ENCODE assay signal across 8 cellular contexts in the genomic region with DNA sequence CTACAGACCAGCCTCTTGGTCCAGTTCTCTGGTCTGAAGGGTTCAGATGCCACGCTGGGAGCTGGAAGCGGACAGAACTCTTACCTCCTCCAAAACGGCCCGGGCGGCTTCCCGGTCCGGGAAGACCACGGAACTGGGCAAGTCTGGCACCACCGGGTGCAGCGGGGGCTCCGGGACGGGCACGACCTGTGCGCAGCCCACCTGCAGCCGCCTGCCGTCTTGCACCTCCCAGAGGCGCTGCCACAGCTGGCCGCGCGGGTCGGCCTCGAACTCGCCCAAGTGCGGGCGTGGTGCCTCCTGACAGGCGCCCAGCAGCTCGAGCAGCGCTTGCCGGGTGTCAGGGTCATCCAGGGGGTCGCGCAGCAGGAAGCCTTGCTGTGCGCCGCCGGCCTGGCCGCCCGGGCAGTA. TPM values are rescaled to one million over a fixed set of nuclear protein-coding genes. Genes with fewer than 3 reads are reported as not detected.
A peak's percentile ranks its signal among the peaks of the same experiment; 100 is the strongest.
DNase-seq lines count a peak whose midpoint lies in the region; ATAC-seq and TF ChIP-seq lines count a peak whose summit lies in the region.

No MANE protein-coding gene starts in this region.

- H3K4me2 ChIP-seq in BLaER1 treated with 17β-estradiol and CSF1 and Interleukin-3, amounts not matched to agents 10 nM and 100 nM = peak overlapping the region; percentile 90 to 100 (median 98)

- H3K4me1 ChIP-seq in BLaER1 treated with 17β-estradiol and CSF1 and Interleukin-3, amounts not matched to agents 10 nM and 100 nM = peaks cover 15 to 42% (median 34%) of the 10 kb centered on the region in 10 experiments
- H3K4me1 ChIP-seq in HUES48 (ENCODE audit: control insufficient read depth, insufficient read depth, low read length) (no peaks in the 10 kb centered on the region), adrenal gland (replicated peaks in 1 of 2) (peaks cover 5 to 16% of the 10 kb centered on the region in 2 donors), liver (ENCODE audit: control insufficient read depth in 4 of 4, insufficient read depth in 4 of 4, low read length in 3 of 4) (peaks cover 3 to 20% (median 11%) of the 10 kb centered on the region in 4 donors), tibial artery (peaks cover 0 to 14% (median 9%) of the 10 kb centered on the region in 4 donors)

- TF ChIP-seq RAD21 in liver (IDR thresholded peaks at IDR 0.05) = no peak

- peaks cover 0 to 13% (median 4%) of the 10 kb centered on the region in 11 experiments; a peak in 10 of 22 replicates for H3K27me3 ChIP-seq in BLaER1 treated with 17β-estradiol and CSF1 and Interleukin-3, amounts not matched to agents 10 nM and 100 nM
- peaks cover 45% of the 10 kb centered on the region for H3K27me3 ChIP-seq in HUES48 (ENCODE audit: control insufficient read depth, insufficient read depth, low read length)
- H3K27me3 ChIP-seq in adrenal gland = no peaks in the 10 kb centered on the region
- no peaks in the 10 kb centered on the region for H3K27me3 ChIP-seq in liver (ENCODE audit: control insufficient read depth in 4 of 4, insufficient read depth in 4 of 4, low read length in 3 of 4)
- no peaks in the 10 kb centered on the region for H3K27me3 ChIP-seq in tibial artery

- TF ChIP-seq POLR2A in adrenal gland (IDR thresholded peaks at IDR 0.05) = no peak

- no peak for TF ChIP-seq CTCF in adrenal gland (IDR thresholded peaks at IDR 0.05)
- no peak for TF ChIP-seq CTCF in liver (IDR thresholded peaks at IDR 0.05; ENCODE audit: low read depth, low read length, missing input control)
- TF ChIP-seq CTCF in tibial artery (IDR thresholded peaks at IDR 0.05) = no peak

- 7 to 65% (median 17%) methylated on average over 2 to 36 of the region's 36 CpGs for WGBS in adrenal gland, 4 donors
- WGBS in liver = 4% methylated on average over 36 of the region's 36 CpGs

- peak overlapping the region in 10 of 11 experiments; percentile 69 to 88 (median 80); a peak in 20 of 22 replicates for H3K27ac ChIP-seq in BLaER1 treated with 17β-estradiol and CSF1 and Interleukin-3, amounts not matched to agents 10 nM and 100 nM
- H3K27ac ChIP-seq in HUES48 (ENCODE audit: low read depth, low read length) (no peak overlapping the region), adrenal gland (peak overlapping the region in 4 of 5 donors; percentile 77 to 92 (median 86)), liver (ENCODE audit: low read depth in 1 of 2, low read length in 2 of 2) (peak overlapping the region in 1 of 2 donors; percentile 78), tibial artery (peak overlapping the region; percentile 58 to 73)

- ATAC-seq in GM19467 (IDR thresholded peaks at IDR 0.05; ENCODE audit: unreplicated experiment) = peak; percentile 28

- H3K36me3 ChIP-seq in BLaER1 treated with 17β-estradiol and CSF1 and Interleukin-3, amounts not matched to agents 10 nM and 100 nM = peaks cover 9 to 23% (median 18%) of the 10 kb centered on the region in 11 experiments; a peak in 21 of 22 replicates
- H3K36me3 ChIP-seq in HUES48 (ENCODE audit: control insufficient read depth, insufficient read depth, low read length) = no peaks in the 10 kb centered on the region
- H3K36me3 ChIP-seq in adrenal gland (replicated peaks in 1 of 2) = no peaks in the 10 kb centered on the region
- peaks cover 3 to 10% (median 7%) of the 10 kb centered on the region in 4 donors for H3K36me3 ChIP-seq in liver (ENCODE audit: control insufficient read depth in 4 of 4, insufficient read depth in 3 of 4, low read depth in 1 of 4, low read length in 3 of 4)
- H3K36me3 ChIP-seq in tibial artery = peaks cover 0 to 11% (median 6%) of the 10 kb centered on the region in 3 donors

- intact Hi-C loops in adrenal gland (cut with DNase I) (no loop called here), tibial artery (cut with DNase I; ENCODE audit: low total_unique reads) (no loop called here)

- H3K9me3 ChIP-seq in BLaER1 treated with 17β-estradiol and CSF1 and Interleukin-3, amounts not matched to agents 10 nM and 100 nM (replicated peaks in 1 of 11) = peaks cover 8 to 21% (median 18%) of the 10 kb centered on the region in 11 experiments
- H3K9me3 ChIP-seq in HUES48 (ENCODE audit: control insufficient read depth, insufficient read depth, low read length) = no peaks in the 10 kb centered on the region; the same call in 1 of the 2 replicates
- no peaks in the 10 kb centered on the region for H3K9me3 ChIP-seq in adrenal gland (replicated peaks in 1 of 3)
- peaks cover 0 to 3% (median 0%) of the 10 kb centered on the region in 4 donors for H3K9me3 ChIP-seq in liver (ENCODE audit: control insufficient read depth in 4 of 4, low read length in 3 of 4)
- H3K9me3 ChIP-seq in tibial artery = no peaks in the 10 kb centered on the region

- H3K9ac ChIP-seq in BLaER1 treated with 17β-estradiol and CSF1 and Interleukin-3, amounts not matched to agents 10 nM and 100 nM = peak overlapping the region; percentile 73 to 87 (median 81)
- H3K9ac ChIP-seq in HUES48 (ENCODE audit: low read depth, low read length) = no peak overlapping the region
- H3K9ac ChIP-seq in liver (ENCODE audit: low read depth in 1 of 2, low read length in 2 of 2) = peak overlapping the region in 1 of 2 donors; percentile 57

- peaks cover 0 to 12% (median 0%) of the 10 kb centered on the region in 11 experiments; a peak in 1 of 22 replicates for H4K20me1 ChIP-seq in BLaER1 treated with 17β-estradiol and CSF1 and Interleukin-3, amounts not matched to agents 10 nM and 100 nM

- DNase-seq in adrenal gland (peak; percentile 40 to 64 (median 51)), tibial artery (peak in 1 of 2 donors; percentile 69), NCI-H187 treated with DMSO at 0.1 percent for 48 hours (lab: John Stamatoyannopoulos, UW) (no peak), medulla oblongata (ENCODE audit: extremely low spot score) (no peak)

- H3K4me3 ChIP-seq in BLaER1 treated with 17β-estradiol and CSF1 and Interleukin-3, amounts not matched to agents 10 nM and 100 nM = peak overlapping the region; percentile 70 to 85 (median 76)
- H3K4me3 ChIP-seq in HUES48 (ENCODE audit: low read depth, low read length) (peak overlapping the region; percentile 69), adrenal gland (peak overlapping the region in 2 of 4 donors; percentile 66 to 84), liver (ENCODE audit: low read depth in 1 of 3, low read length in 3 of 3) (peak overlapping the region in 2 of 3 donors; percentile 89 to 93), tibial artery (peak overlapping the region; percentile 69 to 90)

TF ChIP-seq in liver, 16 proteins besides CTCF, POLR2A, EP300 and RAD21 (continues in another document):
- no peak for TF ChIP-seq RXRA (IDR thresholded peaks at IDR 0.05)
- TF ChIP-seq EGR1 (IDR thresholded peaks at IDR 0.05; ENCODE audit: low read depth in 2 of 2) = no peak
- TF ChIP-seq, protein P1, sequence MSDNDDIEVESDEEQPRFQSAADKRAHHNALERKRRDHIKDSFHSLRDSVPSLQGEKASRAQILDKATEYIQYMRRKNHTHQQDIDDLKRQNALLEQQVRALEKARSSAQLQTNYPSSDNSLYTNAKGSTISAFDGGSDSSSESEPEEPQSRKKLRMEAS (IDR thresholded peaks at IDR 0.05) = no peak
- TF ChIP-seq SP1 (IDR thresholded peaks at IDR 0.05) = no peak
- TF ChIP-seq, protein P2, sequence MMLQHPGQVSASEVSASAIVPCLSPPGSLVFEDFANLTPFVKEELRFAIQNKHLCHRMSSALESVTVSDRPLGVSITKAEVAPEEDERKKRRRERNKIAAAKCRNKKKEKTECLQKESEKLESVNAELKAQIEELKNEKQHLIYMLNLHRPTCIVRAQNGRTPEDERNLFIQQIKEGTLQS (IDR thresholded peaks at IDR 0.05) = no peak
- TF ChIP-seq FOXA1 (IDR thresholded peaks at IDR 0.05) = no peak
- TF ChIP-seq, protein P3, sequence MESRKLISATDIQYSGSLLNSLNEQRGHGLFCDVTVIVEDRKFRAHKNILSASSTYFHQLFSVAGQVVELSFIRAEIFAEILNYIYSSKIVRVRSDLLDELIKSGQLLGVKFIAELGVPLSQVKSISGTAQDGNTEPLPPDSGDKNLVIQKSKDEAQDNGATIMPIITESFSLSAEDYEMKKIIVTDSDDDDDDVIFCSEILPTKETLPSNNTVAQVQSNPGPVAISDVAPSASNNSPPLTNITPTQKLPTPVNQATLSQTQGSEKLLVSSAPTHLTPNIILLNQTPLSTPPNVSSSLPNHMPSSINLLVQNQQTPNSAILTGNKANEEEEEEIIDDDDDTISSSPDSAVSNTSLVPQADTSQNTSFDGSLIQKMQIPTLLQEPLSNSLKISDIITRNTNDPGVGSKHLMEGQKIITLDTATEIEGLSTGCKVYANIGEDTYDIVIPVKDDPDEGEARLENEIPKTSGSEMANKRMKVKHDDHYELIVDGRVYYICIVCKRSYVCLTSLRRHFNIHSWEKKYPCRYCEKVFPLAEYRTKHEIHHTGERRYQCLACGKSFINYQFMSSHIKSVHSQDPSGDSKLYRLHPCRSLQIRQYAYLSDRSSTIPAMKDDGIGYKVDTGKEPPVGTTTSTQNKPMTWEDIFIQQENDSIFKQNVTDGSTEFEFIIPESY (IDR thresholded peaks at IDR 0.05) = no peak
- TF ChIP-seq YY1 (IDR thresholded peaks at IDR 0.05) = no peak
- no peak for TF ChIP-seq JUND (IDR thresholded peaks at IDR 0.05)
- TF ChIP-seq GABPA (IDR thresholded peaks at IDR 0.05 in 1 of 2, conservative IDR thresholded peaks at IDR 0.05 in 1 of 2) = no peak
- no peak for TF ChIP-seq FOXA2 (IDR thresholded peaks at IDR 0.05)
- TF ChIP-seq NR2F2 (IDR thresholded peaks at IDR 0.05) = no peak

RNA-seq across cellular contexts. Expression of a gene that starts 0.8 kb away (rescaled TPM):
- total RNA-seq in adrenal gland = 10 to 100 TPM in 3 of 8 donors, 1 to 10 TPM in 5; 5.0 to 18.8 (median 8.5) TPM
- polyA plus RNA-seq in adrenal gland = 1 to 10 TPM; 2.4 to 9.3 (median 4.2) TPM
- 10 to 100 TPM in 1 of 2 donors, 1 to 10 TPM in 1; 4.6 to 41.7 TPM for total RNA-seq in liver
- 1 to 10 TPM; 2.9 to 3.8 TPM for polyA plus RNA-seq in liver

RNA-seq across cellular contexts. Expression of a gene that starts 12.6 kb away (rescaled TPM):
- total RNA-seq in adrenal gland = 10 to 100 TPM in 1 of 8 donors, 1 to 10 TPM in 7; 1.2 to 11.5 (median 4.3) TPM
- 1 to 10 TPM; 2.3 to 8.1 (median 3.9) TPM for polyA plus RNA-seq in adrenal gland
- total RNA-seq in liver = 10 to 100 TPM in 1 of 2 donors, 1 to 10 TPM in 1; 1.7 to 15.9 TPM
- polyA plus RNA-seq in liver = 1 to 10 TPM; 1.3 to 2.1 TPM

RNA-seq across cellular contexts. Expression of a gene that starts 52.3 kb away (rescaled TPM):
- total RNA-seq in adrenal gland (100 to 1,000 TPM in 1 of 8 donors, 10 to 100 TPM in 7; 25.7 to 103 (median 65.9) TPM), liver (10 to 100 TPM in 1 of 2 donors, 1 to 10 TPM in 1; 3.1 to 10.4 TPM)
- polyA plus RNA-seq in adrenal gland (10 to 100 TPM; 13.0 to 18.1 (median 15.2) TPM), liver (1 to 10 TPM; 1.0 to 1.6 TPM)

Comparison
In these comparisons a context has a peak if more than half of its experiments do, and no peak if none do; other contexts are left out.
1. DNase-seq: peak in adrenal gland (7 of 7); none in NCI-H187 treated with DMSO at 0.1 percent for 48 hours (single experiment) and medulla oblongata (single experiment).